ENCODE assay signal across 25 cellular contexts in the genomic region with DNA sequence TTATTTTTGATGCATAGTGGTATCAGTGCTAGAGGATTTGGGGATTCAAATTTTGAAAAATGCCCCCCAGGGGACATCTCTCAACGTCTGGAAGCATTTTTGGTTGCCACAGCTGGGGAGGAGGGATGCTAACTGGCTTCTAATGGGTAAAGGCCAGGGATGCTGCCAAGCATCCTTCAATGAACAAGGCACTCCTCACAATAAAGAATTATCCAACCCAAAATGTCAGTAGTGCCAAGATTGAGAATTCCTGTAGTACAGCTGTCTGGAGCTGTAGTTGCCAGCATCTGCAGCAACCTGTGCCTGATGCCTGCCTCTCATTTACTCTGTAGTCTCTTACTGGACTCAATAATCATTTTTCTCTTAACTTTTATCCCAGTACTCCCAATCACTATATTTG.
"Had no signal": no experiment of that assay in that cellular context is flagged by ENCODE, and none has a peak within 500 bp of the region (broad histone marks: within the 10 kb centered on the region; RNA-seq: fewer than 3 reads in every experiment).

No MANE protein-coding gene starts in this region.

- H3K27ac Mint-ChIP-seq: activated CD4-positive, alpha-beta memory T cell treated with anti-CD3 and anti-CD28 coated beads, Interleukin-2, amount 10 ng/mL, durations not matched to agents 7 days and 5 days; activated naive CD4-positive, alpha-beta T cell treated with anti-CD3 and anti-CD28 coated beads, Interleukin-2, amount 10 ng/mL, durations not matched to agents 7 days and 5 days; activated naive CD8-positive, alpha-beta T cell treated with anti-CD3 and anti-CD28 coated beads for 36 hours; activated T-helper 17 cell treated with anti-CD3 and anti-CD28 coated beads, Interleukin-2, amount 50 U/mL, for 72 hours; IgD-negative memory B cell; T-cell had no signal

- DNase-seq: activated CD4-positive, alpha-beta memory T cell treated with anti-CD3 and anti-CD28 coated beads, Interleukin-2, amount 10 ng/mL, durations not matched to agents 7 days and 5 days; activated CD4-positive, alpha-beta T cell treated with anti-CD3 and anti-CD28 coated beads, Interleukin-2, amount 50 U/mL, for 1 hour; activated CD4-positive, CD25-positive, alpha-beta regulatory T cell; activated gamma-delta T cell treated with Interleukin-2 at 50 U/mL for 16 hours; activated naive CD4-positive, alpha-beta T cell treated with anti-CD3 and anti-CD28 coated beads, Interleukin-2, amount 10 ng/mL, durations not matched to agents 7 days and 5 days; activated naive CD8-positive, alpha-beta T cell treated with anti-CD3 and anti-CD28 coated beads for 36 hours; activated T-cell treated with anti-CD3 and anti-CD28 coated beads for 4 hours; activated T-cell treated with anti-CD3 and anti-CD28 coated beads, Interleukin-2, amount 50 U/mL, for 48 hours; KG1; NCI-H1092; NCI-H1417; NCI-H1930; NCI-H510A treated with DMSO at 0.1 percent for 48 hours; NCI-H69; NK-92 treated with Interleukin-12 subunit alpha and Interleukin-12 subunit beta, amount 100 ng/mL, for 24 hours; OCI-M1; RPMI8226; T-cell; T-helper 2 cell had no signal

- H3K4me3 Mint-ChIP-seq: activated CD4-positive, alpha-beta memory T cell treated with anti-CD3 and anti-CD28 coated beads, Interleukin-2, amount 10 ng/mL, durations not matched to agents 7 days and 5 days; activated naive CD4-positive, alpha-beta T cell treated with anti-CD3 and anti-CD28 coated beads, Interleukin-2, amount 10 ng/mL, durations not matched to agents 7 days and 5 days; activated naive CD8-positive, alpha-beta T cell treated with anti-CD3 and anti-CD28 coated beads for 36 hours; activated T-helper 17 cell treated with anti-CD3 and anti-CD28 coated beads, Interleukin-2, amount 50 U/mL, for 72 hours; T-cell had no signal

- H3K27ac ChIP-seq: SK-N-MC, VCaP had no signal

- H3K27me3 Mint-ChIP-seq: activated CD4-positive, alpha-beta memory T cell treated with anti-CD3 and anti-CD28 coated beads, Interleukin-2, amount 10 ng/mL, durations not matched to agents 7 days and 5 days; activated naive CD4-positive, alpha-beta T cell treated with anti-CD3 and anti-CD28 coated beads, Interleukin-2, amount 10 ng/mL, durations not matched to agents 7 days and 5 days; activated naive CD8-positive, alpha-beta T cell treated with anti-CD3 and anti-CD28 coated beads for 36 hours; activated T-helper 17 cell treated with anti-CD3 and anti-CD28 coated beads, Interleukin-2, amount 50 U/mL, for 72 hours; IgD-negative memory B cell; T-cell had no signal

- H3K4me3 ChIP-seq: SK-N-MC had no signal

- ATAC-seq: activated T-helper 17 cell treated with anti-CD3 and anti-CD28 coated beads, Interleukin-2, amount 50 U/mL, for 72 hours; Panc1; Right ventricle myocardium inferior; T-cell had no signal

- H3K9me3 Mint-ChIP-seq: activated CD4-positive, alpha-beta memory T cell treated with anti-CD3 and anti-CD28 coated beads, Interleukin-2, amount 10 ng/mL, durations not matched to agents 7 days and 5 days; activated naive CD4-positive, alpha-beta T cell treated with anti-CD3 and anti-CD28 coated beads, Interleukin-2, amount 10 ng/mL, durations not matched to agents 7 days and 5 days; activated naive CD8-positive, alpha-beta T cell treated with anti-CD3 and anti-CD28 coated beads for 36 hours; activated T-helper 17 cell treated with anti-CD3 and anti-CD28 coated beads, Interleukin-2, amount 50 U/mL, for 72 hours had no signal
